12 cellular contexts compared by ENCODE assay signal in the genomic region with DNA sequence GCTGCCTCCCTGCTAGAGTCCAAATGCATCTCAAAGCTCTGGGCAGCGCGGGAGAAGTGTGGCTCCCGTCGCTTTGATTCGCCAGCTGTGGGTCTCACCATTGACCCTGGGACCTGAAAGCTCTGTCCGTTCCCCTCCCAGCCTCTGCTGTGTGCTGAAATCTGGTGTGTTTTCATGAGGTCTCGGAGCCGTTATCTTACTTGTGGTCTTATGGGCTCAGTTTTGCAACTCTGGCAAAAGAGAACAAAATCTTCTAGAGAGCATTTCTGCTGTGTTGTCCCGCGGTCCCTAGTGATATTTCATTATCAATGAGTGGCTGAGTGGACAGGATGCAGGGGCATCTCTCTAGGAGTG. TPM values are rescaled to one million over a fixed set of nuclear protein-coding genes. Genes with fewer than 3 reads are reported as not detected.
DNase-seq lines count a peak whose midpoint lies in the region; ATAC-seq and TF ChIP-seq lines count a peak whose summit lies in the region.
"Had no signal": no experiment of that assay in that cellular context is flagged by ENCODE, and none has a peak within 500 bp of the region (broad histone marks: within the 10 kb centered on the region; RNA-seq: fewer than 3 reads in every experiment).

No MANE protein-coding gene starts in this region.

- DNase-seq in MV-4-11 (lab: John Stamatoyannopoulos, UW) (peak; percentile 26), suprapubic skin (ENCODE audit: low spot score in 2 of 2) (no peak), DMS53 treated with DMSO at 0.1 percent for 48 hours (lab: John Stamatoyannopoulos, UW; ENCODE audit: unreplicated experiment) (no peak)
- no peak for DNase-seq in activated naive CD4-positive, alpha-beta T cell treated with anti-CD3 and anti-CD28 coated beads, Interleukin-2, amount 50 U/mL, for 16 hours
- DNase-seq: activated CD4-positive, alpha-beta T cell treated with anti-CD3 and anti-CD28 coated beads for 4 hours; CD4-positive, alpha-beta memory T cell; stimulated activated CD8-positive, alpha-beta memory T cell treated with anti-CD3 and anti-CD28 coated beads, Interleukin-4, amount 100 ng/mL, for 48 hours had no signal

- H3K9me3 ChIP-seq in esophagus (ENCODE audit: control insufficient read depth in 2 of 2, insufficient read depth in 1 of 2, low read depth in 1 of 2, low read length in 1 of 2) (no peaks in the 10 kb centered on the region), mucosa of rectum (ENCODE audit: control insufficient read depth in 2 of 2, low read length in 2 of 2) (no peaks in the 10 kb centered on the region), suprapubic skin (no peaks in the 10 kb centered on the region)

- H3K4me1 ChIP-seq in esophagus (ENCODE audit: control insufficient read depth in 2 of 2, insufficient read depth in 2 of 2, low read length in 1 of 2) (peaks cover 5 to 15% of the 10 kb centered on the region in 2 donors), mucosa of rectum (ENCODE audit: control insufficient read depth in 2 of 2, insufficient read depth in 2 of 2, low read length in 2 of 2) (peaks cover 5 to 13% of the 10 kb centered on the region in 2 donors), suprapubic skin (peaks cover 78% of the 10 kb centered on the region)

- no peak for TF ChIP-seq CTCF in suprapubic skin (IDR thresholded peaks at IDR 0.05)

- no peak for TF ChIP-seq POLR2A in suprapubic skin (IDR thresholded peaks at IDR 0.05)

- no peak overlapping the region for H3K4me3 ChIP-seq in esophagus (ENCODE audit: low read depth in 1 of 2, low read length in 2 of 2)
- peak overlapping the region in 1 of 2 donors; percentile 52 for H3K4me3 ChIP-seq in mucosa of rectum (ENCODE audit: low read length in 2 of 2)
- no peak overlapping the region for H3K4me3 ChIP-seq in suprapubic skin

- H3K27me3 ChIP-seq in esophagus (ENCODE audit: control insufficient read depth in 1 of 2, insufficient read depth in 2 of 2, low read length in 2 of 2): no peaks in the 10 kb centered on the region
- H3K27me3 ChIP-seq in mucosa of rectum (ENCODE audit: control insufficient read depth in 2 of 2, insufficient read depth in 2 of 2, low read length in 2 of 2): peaks cover 0 to 7% of the 10 kb centered on the region in 2 donors
- H3K27me3 ChIP-seq in suprapubic skin: no peaks in the 10 kb centered on the region

- no peak for ATAC-seq in HG02870 (IDR thresholded peaks at IDR 0.05; ENCODE audit: unreplicated experiment)
- no peak for ATAC-seq in GM21515 (IDR thresholded peaks at IDR 0.05; ENCODE audit: unreplicated experiment)

- H3K27ac ChIP-seq in esophagus (ENCODE audit: low read depth in 2 of 2, low read length in 1 of 2) (peak overlapping the region; percentile 77 to 89), mucosa of rectum (ENCODE audit: low read depth in 2 of 2, low read length in 2 of 2) (peak overlapping the region; percentile 85 to 86), suprapubic skin (peak overlapping the region; percentile 75)

- 76 to 81% methylated on average over 10 of the region's 10 CpGs for WGBS in esophagus, 2 donors
- 94% methylated on average over 8 of the region's 10 CpGs for WGBS in suprapubic skin

- H3K36me3 ChIP-seq in esophagus (ENCODE audit: control insufficient read depth in 2 of 2, insufficient read depth in 2 of 2, low read length in 1 of 2): peaks cover 0 to under 1% of the 10 kb centered on the region in 2 donors
- H3K36me3 ChIP-seq in mucosa of rectum (ENCODE audit: control insufficient read depth in 2 of 2, insufficient read depth in 2 of 2, low read length in 2 of 2): no peaks in the 10 kb centered on the region
- no peaks in the 10 kb centered on the region for H3K36me3 ChIP-seq in suprapubic skin

- peak overlapping the region; percentile 24 to 53 for H3K9ac ChIP-seq in mucosa of rectum (ENCODE audit: low read depth in 1 of 2, low read length in 2 of 2)

- TF ChIP-seq EP300 in suprapubic skin (IDR thresholded peaks at IDR 0.05): no peak

RNA-seq across cellular contexts. Expression of a gene that starts 13.3 kb away (rescaled TPM):
- polyA plus RNA-seq in esophagus: 1 to 10 TPM; 3.7 to 8.8 TPM
- 100 to 1,000 TPM in 1 of 4 donors, 10 to 100 TPM in 3; 54.9 to 109 (median 63.4) TPM for total RNA-seq in suprapubic skin
- total RNA-seq: activated T-helper 1 cell treated with anti-CD3 and anti-CD28 coated beads, Interleukin-12 subunit alpha, Interleukin-12 subunit beta, Interleukin-2, Interleukin-4 antibody, amounts not matched to agents 30 ng/mL and 10 ng/mL and 1 ng/mL, durations not matched to agents 14 hours and 24 hours and 36 hours had no signal
